In the genomic region with DNA sequence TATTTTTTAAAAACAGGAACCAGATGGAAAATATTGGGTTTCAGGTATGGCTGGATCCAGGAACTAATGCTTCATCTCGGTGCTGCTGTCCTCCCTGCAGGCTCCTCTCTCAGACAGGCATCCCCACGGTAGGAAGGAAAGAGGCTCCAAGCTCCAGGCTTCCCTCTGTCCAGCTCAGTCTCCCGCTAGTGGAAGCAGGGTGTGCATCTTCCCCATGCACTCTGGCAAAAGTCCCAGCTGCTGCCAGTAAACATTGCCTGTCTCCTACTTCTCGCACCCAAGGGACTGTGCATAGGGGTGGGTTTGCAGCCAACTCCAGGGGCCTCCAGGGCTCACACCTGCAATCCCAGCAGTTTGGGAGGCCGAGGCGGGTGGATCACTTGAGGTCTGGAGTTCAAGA, we compare ENCODE assay signal across 8 cellular contexts. TPM values are rescaled to one million over a fixed set of nuclear protein-coding genes. Genes with fewer than 3 reads are reported as not detected.
A peak's percentile ranks its signal among the peaks of the same experiment; 100 is the strongest.
DNase-seq lines count a peak whose midpoint lies in the region; ATAC-seq and TF ChIP-seq lines count a peak whose summit lies in the region.

No MANE protein-coding gene starts in this region.

- DNase-seq in NCI-H82 (lab: John Stamatoyannopoulos, UW), result peak; percentile 32
- no peak for DNase-seq in NCI-H82 treated with DMSO at 0.1 percent for 48 hours (lab: John Stamatoyannopoulos, UW; ENCODE audit: unreplicated experiment)
- no peak for DNase-seq in chondrocyte (ENCODE audit: low spot score)
- DNase-seq in midbrain (lab: John Stamatoyannopoulos, UW), result peak; percentile 48
- DNase-seq in tibial artery, result peak; percentile 47 to 73
- no peak for DNase-seq in stimulated activated CD4-positive, alpha-beta T cell treated with anti-CD3 and anti-CD28 coated beads, Interleukin-4, amount 100 ng/mL, for 1 hour
- no peak for DNase-seq in SW480 (ENCODE audit: low spot score)

- no peaks in the 10 kb centered on the region for H3K9me3 Mint-ChIP-seq in chondrocyte (ENCODE audit: low read depth)

- H3K4me1 Mint-ChIP-seq in chondrocyte (ENCODE audit: low read depth), result peaks cover 26% of the 10 kb centered on the region

- H3K36me3 ChIP-seq in tibial artery, result no peaks in the 10 kb centered on the region

- H3K4me3 Mint-ChIP-seq in chondrocyte (ENCODE audit: unreplicated experiment), result no peak overlapping the region

- no peak for ATAC-seq in GM18909 (IDR thresholded peaks at IDR 0.05; ENCODE audit: poor library complexity, unreplicated experiment)

- peak overlapping the region; percentile 78 for H3K27ac Mint-ChIP-seq in chondrocyte (ENCODE audit: unreplicated experiment)

- no peaks in the 10 kb centered on the region for H3K27me3 Mint-ChIP-seq in chondrocyte (ENCODE audit: low read depth)

- TF ChIP-seq CTCF in chondrocyte (IDR thresholded peaks at IDR 0.05) (no peak), tibial artery (IDR thresholded peaks at IDR 0.05) (no peak)

- H3K27ac ChIP-seq in tibial artery, result peak overlapping the region; percentile 78 to 79

- peaks cover 0 to 34% (median 16%) of the 10 kb centered on the region in 4 donors for H3K4me1 ChIP-seq in tibial artery

- H3K36me3 Mint-ChIP-seq in chondrocyte (ENCODE audit: low read depth), result no peaks in the 10 kb centered on the region

- no peak overlapping the region for H3K4me3 ChIP-seq in tibial artery

- intact Hi-C loops in tibial artery (cut with DNase I; ENCODE audit: low total_unique reads), result no loop called here

- H3K27me3 ChIP-seq in tibial artery, result peaks cover 0 to 3% of the 10 kb centered on the region in 2 donors

- H3K9me3 ChIP-seq in tibial artery, result no peaks in the 10 kb centered on the region

RNA-seq across cellular contexts. Expression of a gene that starts 29.2 kb away (rescaled TPM):
- total RNA-seq in chondrocyte, result not detected in 3 replicates

RNA-seq across cellular contexts. Expression of a gene that starts 40.0 kb away (rescaled TPM):
- total RNA-seq in chondrocyte, result 9.7 to 10.1 TPM (median 10.0 TPM) in 3 replicates

RNA-seq across cellular contexts. Expression of a gene that starts 49.6 kb away (rescaled TPM):
- 12.2 to 19.8 TPM (median 17.8 TPM) in 3 replicates for total RNA-seq in chondrocyte

Comparison
In these comparisons a context has a peak if more than half of its experiments do, and no peak if none do; other contexts are left out.
1. DNase-seq: peak in NCI-H82 (single experiment), midbrain (single experiment) and tibial artery (2 of 2); none in NCI-H82 treated with DMSO at 0.1 percent for 48 hours (single experiment), chondrocyte (single experiment), stimulated activated CD4-positive, alpha-beta T cell treated with anti-CD3 and anti-CD28 coated beads, Interleukin-4, amount 100 ng/mL, for 1 hour (single experiment) and SW480 (single experiment).